Comparison of ENCODE assay signal across 7 cellular contexts in genomic region chr2:37890893-37891495, GRCh38. TPM values are rescaled to one million over a fixed set of nuclear protein-coding genes. Genes with fewer than 3 reads are reported as not detected.
DNase-seq lines count a peak whose midpoint lies in the region; ATAC-seq and TF ChIP-seq lines count a peak whose summit lies in the region.

No MANE protein-coding gene starts in this region.

- H3K9me3 ChIP-seq in IMR-90 (ENCODE audit: control insufficient read depth, insufficient read depth, low read length) (no peaks in the 10 kb centered on the region), osteoblast (ENCODE audit: low read depth, low read length) (no peaks in the 10 kb centered on the region), thoracic aorta (no peaks in the 10 kb centered on the region)

- H2AK5ac ChIP-seq in IMR-90 (ENCODE audit: low read depth, low read length), result peak overlapping the region; percentile 54

- peak; percentile 82 for TF ChIP-seq RAD21 in IMR-90 (IDR thresholded peaks at IDR 0.05; ENCODE audit: low read length)

- peak; percentile 62 for DNase-seq in IMR-90
- DNase-seq in RPMI7951 (ENCODE audit: low read depth), result peak; percentile 71
- peak; percentile 46 to 87 for DNase-seq in foreskin fibroblast
- peak; percentile 81 for DNase-seq in osteoblast (ENCODE audit: insufficient read length, low spot score, missing footprints)
- DNase-seq in thoracic aorta (ENCODE audit: low spot score), result no peak

- H3K18ac ChIP-seq in IMR-90 (ENCODE audit: low read depth, low read length), result no peak overlapping the region

- H3K4me1 ChIP-seq in IMR-90 (ENCODE audit: control insufficient read depth, insufficient read depth, low read length) (no peaks in the 10 kb centered on the region), osteoblast (ENCODE audit: insufficient read depth, low read length) (peaks cover 31% of the 10 kb centered on the region), thoracic aorta (ENCODE audit: control insufficient read depth in 1 of 2, low read depth in 2 of 2) (peaks cover 0 to 5% of the 10 kb centered on the region in 2 donors)

- ATAC-seq in IMR-90 (ENCODE audit: low read depth) (peak; percentile 91), thoracic aorta (ENCODE audit: insufficient number of reproducible peaks, low FRiP score, low read depth) (no peak)
- ATAC-seq in activated T-helper 17 cell treated with anti-CD3 and anti-CD28 coated beads, Interleukin-2, amount 50 U/mL, for 72 hours (replicated peaks), result peak; percentile 56

- no peak overlapping the region for H3K9ac ChIP-seq in IMR-90 (ENCODE audit: low read depth, low read length)

- H3K79me2 ChIP-seq in osteoblast (ENCODE audit: insufficient read depth, low read length), result no peaks in the 10 kb centered on the region

- H3K79me1 ChIP-seq in IMR-90 (ENCODE audit: low read depth in 1 of 2, low read length in 2 of 2), result no peaks in the 10 kb centered on the region

- H3K56ac ChIP-seq in IMR-90 (ENCODE audit: extremely low read depth, insufficient read depth, low read length), result no peak overlapping the region

- dilution Hi-C loops in IMR-90 (cut with HindIII; ENCODE audit: low sequenced_read_pairs, unreplicated experiment), result no loop called here

- POLR2A ChIA-PET in IMR-90 (lab: Charles Lee; ENCODE audit: unreplicated experiment), result no interaction called here

- no peak overlapping the region for H4K8ac ChIP-seq in IMR-90 (ENCODE audit: low read depth in 2 of 2, low read length in 2 of 2)

- H2AFZ ChIP-seq in IMR-90 (replicated peaks; ENCODE audit: low read length, poor library complexity), result peak overlapping the region; percentile 7
- H2AFZ ChIP-seq in osteoblast (ENCODE audit: low read length), result no peak overlapping the region

- H4K5ac ChIP-seq in IMR-90 (ENCODE audit: low read depth, low read length), result no peak overlapping the region

- H3K36me3 ChIP-seq in IMR-90 (ENCODE audit: control insufficient read depth, insufficient read depth, low read length) (no peaks in the 10 kb centered on the region), osteoblast (ENCODE audit: insufficient read depth, low read length) (no peaks in the 10 kb centered on the region), thoracic aorta (no peaks in the 10 kb centered on the region)

- H2AK9ac ChIP-seq in IMR-90 (replicated peaks; ENCODE audit: low read depth, low read length, poor library complexity), result peak overlapping the region; percentile 4

- H3K9me3 Mint-ChIP-seq in activated T-helper 17 cell treated with anti-CD3 and anti-CD28 coated beads, Interleukin-2, amount 50 U/mL, for 72 hours, result no peaks in the 10 kb centered on the region

- H3K9me1 ChIP-seq in IMR-90 (ENCODE audit: insufficient read depth, low read length), result no peaks in the 10 kb centered on the region

- H2BK120ac ChIP-seq in IMR-90 (ENCODE audit: low read depth, low read length), result no peak overlapping the region

- BruUV-seq in IMR-90 (replicated peaks; lab: Mats Ljungman, UMichigan), result no TSS peak

- no peaks in the 10 kb centered on the region for H4K20me1 ChIP-seq in IMR-90 (ENCODE audit: insufficient read depth, low read length)
- no peaks in the 10 kb centered on the region for H4K20me1 ChIP-seq in osteoblast (ENCODE audit: insufficient read depth, low read length)

- H3K4me3 Mint-ChIP-seq in activated T-helper 17 cell treated with anti-CD3 and anti-CD28 coated beads, Interleukin-2, amount 50 U/mL, for 72 hours, result no peak overlapping the region

- no peaks in the 10 kb centered on the region for H3K36me3 Mint-ChIP-seq in activated T-helper 17 cell treated with anti-CD3 and anti-CD28 coated beads, Interleukin-2, amount 50 U/mL, for 72 hours (ENCODE audit: low read depth)

- peak; percentile 80 for TF ChIP-seq CTCF in GM12874 (IDR thresholded peaks at IDR 0.05; ENCODE audit: insufficient read depth, low read depth, low read length)
- peak; percentile 82 for TF ChIP-seq CTCF in IMR-90 (conservative IDR thresholded peaks at IDR 0.05; ENCODE audit: low read depth, low read length)
- peak; percentile 84 for TF ChIP-seq CTCF in foreskin fibroblast (IDR thresholded peaks at IDR 0.05; ENCODE audit: low read depth, low read length)
- peak; percentile 92 for TF ChIP-seq CTCF in osteoblast (IDR thresholded peaks at IDR 0.05; ENCODE audit: extremely low read depth, low read depth, low read length)
- TF ChIP-seq CTCF in thoracic aorta (IDR thresholded peaks at IDR 0.05), result peak; percentile 78

- H3K27ac Mint-ChIP-seq in activated T-helper 17 cell treated with anti-CD3 and anti-CD28 coated beads, Interleukin-2, amount 50 U/mL, for 72 hours, result no peak overlapping the region

- H2BK15ac ChIP-seq in IMR-90 (ENCODE audit: low read depth, low read length), result 0 out of 3 replicates have a peak overlapping the region, but pooled peaks have one; percentile 38

- H3K27me3 ChIP-seq in IMR-90 (ENCODE audit: control insufficient read depth, insufficient read depth, low read length) (0 out of 2 replicates have a peak, but pooled peaks cover 4% of the 10 kb centered on the region), osteoblast (ENCODE audit: insufficient read depth, low read length) (no peaks in the 10 kb centered on the region), thoracic aorta (replicated peaks; ENCODE audit: insufficient read depth) (no peaks in the 10 kb centered on the region)

- H3K23ac ChIP-seq in IMR-90 (ENCODE audit: low read depth, low read length), result no peak overlapping the region

- no peak overlapping the region for H4K91ac ChIP-seq in IMR-90 (ENCODE audit: insufficient read depth, low read depth, low read length)

- H3K27ac ChIP-seq in IMR-90 (ENCODE audit: insufficient read depth, low read length) (no peak overlapping the region), osteoblast (ENCODE audit: low read depth, low read length) (no peak overlapping the region), thoracic aorta (no peak overlapping the region)

- 29% methylated on average over 6 of the region's 8 CpGs; no CpG with 5 or more reads in 1 of the 2 experiments for whole genome bisulfite sequencing in IMR-90 (ENCODE audit: extremely low coverage in 2 of 2, insufficient read length in 1 of 2), 2 experiments

- in situ Hi-C loops in IMR-90 (cut with MboI; ENCODE audit: low sequenced_read_pairs), result loop anchor here (25.0 kb wide), 1 partner anchor 729 kb away; the partner anchor contains the start of gene EIF2AK2

- no peak overlapping the region; the same call in 1 of the 2 replicates for H2BK20ac ChIP-seq in IMR-90 (ENCODE audit: low read depth, low read length)

- H3K4me3 ChIP-seq in IMR-90 (ENCODE audit: insufficient read depth, low read depth, low read length) (no peak overlapping the region), foreskin fibroblast (ENCODE audit: low read depth in 1 of 2, low read length in 2 of 2) (no peak overlapping the region), osteoblast (ENCODE audit: insufficient read depth, low read length) (no peak overlapping the region), thoracic aorta (no peak overlapping the region)

- H3K4ac ChIP-seq in IMR-90 (ENCODE audit: low read depth, low read length), result no peak overlapping the region

- no peak overlapping the region for H3K14ac ChIP-seq in IMR-90 (replicated peaks; ENCODE audit: low read depth, low read length)

- no peak overlapping the region for H2BK5ac ChIP-seq in IMR-90 (ENCODE audit: low read depth, low read length, poor library complexity, severe bottlenecking)

- CTCF ChIA-PET in IMR-90 (lab: Yijun Ruan, JAX), result interaction anchor here (1.0 to 1.1 kb wide), 2 partner anchors 14 to 494 kb away, joined by 3 read pairs; no protein-coding TSS in a partner anchor

- peaks cover 28% of the 10 kb centered on the region for H3K4me1 Mint-ChIP-seq in activated T-helper 17 cell treated with anti-CD3 and anti-CD28 coated beads, Interleukin-2, amount 50 U/mL, for 72 hours

- intact Hi-C loops in IMR-90 (cut with micrococcal nuclease), result loop anchor here (1.0 to 10.0 kb wide), 3 partner anchors 477 to 726 kb away; no protein-coding TSS in a partner anchor

- peaks cover 10% of the 10 kb centered on the region for H3K27me3 Mint-ChIP-seq in activated T-helper 17 cell treated with anti-CD3 and anti-CD28 coated beads, Interleukin-2, amount 50 U/mL, for 72 hours

- TF ChIP-seq POLR2A in IMR-90 (IDR thresholded peaks at IDR 0.05; ENCODE audit: low read depth, low read length), result no peak

- H3K4me2 ChIP-seq in IMR-90 (ENCODE audit: low read depth, low read length), result no peak overlapping the region
- H3K4me2 ChIP-seq in osteoblast (ENCODE audit: insufficient read depth, low read length), result no peak overlapping the region

TF ChIP-seq in IMR-90, 13 proteins besides CTCF, POLR2A, EP300 and RAD21:
- TF ChIP-seq SMC3 (IDR thresholded peaks at IDR 0.05; ENCODE audit: low read depth, low read length) (peak; percentile 72), MXI1 (IDR thresholded peaks at IDR 0.05; ENCODE audit: borderline replicate concordance, low read depth, low read length) (no peak), MAFK (IDR thresholded peaks at IDR 0.05; ENCODE audit: low read depth, low read length) (no peak), MAZ (IDR thresholded peaks at IDR 0.05; ENCODE audit: borderline replicate concordance, low read depth, low read length) (no peak; the same call in 1 of the 2 replicates)

RNA-seq across cellular contexts. Expression of gene RMDN2, which starts 34.1 kb away (rescaled TPM):
- total RNA-seq in IMR-90 (2012; rRNA removed) (2.3 and 5.8 TPM in 2 replicates), osteoblast (11.9 and 20.0 TPM in 2 replicates), thoracic aorta (1 to 10 TPM; 3.7 to 7.4 TPM)
- 3.0 TPM in 2 replicates for polyA plus RNA-seq in IMR-90 (2012; rRNA removed)
- polyA plus RNA-seq in IMR-90 (2012; cell fraction: cytosol; rRNA removed), result 0.24 and 0.30 TPM in 2 replicates
- 0.32 and 4.1 TPM in 2 replicates for polyA plus RNA-seq in IMR-90 (2012; cell fraction: nucleus; rRNA removed; ENCODE audit: low replicate concordance)
- 7.6 and 9.6 TPM in 2 replicates for total RNA-seq in RPMI7951 (2014; rRNA removed; shearing (Covaris generic))
- total RNA-seq in activated T-helper 17 cell treated with anti-CD3 and anti-CD28 coated beads, Interleukin-2, amount 50 U/mL, for 72 hours, result 1 to 10 TPM; 1.4 to 2.0 TPM
